In genomic region chr11:27039873-27040272, GRCh38 we compare ENCODE assay signal across 17 cellular contexts. TPM values are rescaled to one million over a fixed set of nuclear protein-coding genes. Genes with fewer than 3 reads are reported as not detected.
DNase-seq lines count a peak whose midpoint lies in the region; ATAC-seq and TF ChIP-seq lines count a peak whose summit lies in the region.
"Had no signal": no experiment of that assay in that cellular context is flagged by ENCODE, and none has a peak within 500 bp of the region (broad histone marks: within the 10 kb centered on the region; RNA-seq: fewer than 3 reads in every experiment).

No MANE protein-coding gene starts in this region.

- H3K4me3 Mint-ChIP-seq in endodermal cell: no peak overlapping the region
- H3K4me3 Mint-ChIP-seq: dendritic cell treated with granulocyte-macrophage colony-stimulating factor and Interleukin-4, amounts not matched to agents 40 ng/mL and 50 ng/mL, for 4 days; naive B cell had no signal

- no peaks in the 10 kb centered on the region for H3K9me3 ChIP-seq in AG04450 (ENCODE audit: control insufficient read depth, insufficient read depth, low read length)
- no peaks in the 10 kb centered on the region for H3K9me3 ChIP-seq in PC-9 (ENCODE audit: insufficient read depth, low read depth)
- H3K9me3 ChIP-seq in endodermal cell (ENCODE audit: control insufficient read depth, low read length): peaks cover 21% of the 10 kb centered on the region
- peaks cover 60% of the 10 kb centered on the region for H3K9me3 ChIP-seq in left ventricle myocardium inferior (replicated peaks)
- H3K9me3 ChIP-seq: adrenal gland had no signal

- POLR2A ChIA-PET in AG04450 (lab: Yijun Ruan, JAX) (no interaction called here), PC-9 (lab: Charles Lee; ENCODE audit: unreplicated experiment) (no interaction called here)

- no peak for ATAC-seq in GM19324 (IDR thresholded peaks at IDR 0.05; ENCODE audit: low FRiP score, unreplicated experiment)

- H2AFZ ChIP-seq in PC-9: no peak overlapping the region
- H2AFZ ChIP-seq: hepatocyte had no signal

- TF ChIP-seq CTCF in AG04450 (IDR thresholded peaks at IDR 0.05; ENCODE audit: low read depth, low read length): 0 out of 2 replicates have a peak, but pooled peaks have one; percentile 4
- no peak; the same call in 1 of the 2 replicates for TF ChIP-seq CTCF in PC-9 (conservative IDR thresholded peaks at IDR 0.05)
- peak; percentile 54 for TF ChIP-seq CTCF in endodermal cell (conservative IDR thresholded peaks at IDR 0.05)
- TF ChIP-seq CTCF in left ventricle myocardium inferior (IDR thresholded peaks at IDR 0.05; ENCODE audit: borderline replicate concordance): no peak

- peaks cover 9% of the 10 kb centered on the region for H3K36me3 Mint-ChIP-seq in endodermal cell (ENCODE audit: low read depth)
- H3K36me3 Mint-ChIP-seq: naive B cell had no signal

- H3K4me2 ChIP-seq in PC-9: 0 out of 2 replicates have a peak overlapping the region, but pooled peaks have one; percentile 18
- H3K4me2 ChIP-seq: hepatocyte had no signal

- H3K9me3 Mint-ChIP-seq in endodermal cell: peaks cover 35% of the 10 kb centered on the region

- intact Hi-C loops in PC-9 (cut with micrococcal nuclease; ENCODE audit: unreplicated experiment): no loop called here
- intact Hi-C loops in left ventricle myocardium inferior (cut with micrococcal nuclease): no loop called here

- BruUV-seq in PC-9 (replicated peaks; lab: Mats Ljungman, UMichigan): no TSS peak

- H3F3A ChIP-seq in PC-9 (ENCODE audit: insufficient read depth, low read depth): no peaks in the 10 kb centered on the region

- no peak overlapping the region for H3K27ac ChIP-seq in AG04450 (ENCODE audit: low read depth, low read length)
- H3K27ac ChIP-seq in PC-9: peak overlapping the region; percentile 70; the same call in 1 of the 2 replicates
- no peak overlapping the region for H3K27ac ChIP-seq in endodermal cell (ENCODE audit: low read depth, low read length)
- no peak overlapping the region for H3K27ac ChIP-seq in left ventricle myocardium inferior (replicated peaks)
- H3K27ac ChIP-seq: adrenal gland, hepatocyte, left lung had no signal

- H3K27me3 ChIP-seq in AG04450 (ENCODE audit: control insufficient read depth, insufficient read depth, low read length) (no peaks in the 10 kb centered on the region), PC-9 (ENCODE audit: insufficient read depth, low read depth) (no peaks in the 10 kb centered on the region), endodermal cell (ENCODE audit: control insufficient read depth, insufficient read depth, low read length, poor library complexity, severe bottlenecking) (no peaks in the 10 kb centered on the region), left ventricle myocardium inferior (ENCODE audit: low read depth) (no peaks in the 10 kb centered on the region)
- H3K27me3 ChIP-seq: adrenal gland, hepatocyte, left lung had no signal

- H3K36me3 ChIP-seq in PC-9 (ENCODE audit: low read depth) (no peaks in the 10 kb centered on the region), endodermal cell (ENCODE audit: control insufficient read depth, insufficient read depth, low read length) (no peaks in the 10 kb centered on the region), left ventricle myocardium inferior (no peaks in the 10 kb centered on the region)
- H3K36me3 ChIP-seq: adrenal gland, left lung had no signal

- no peaks in the 10 kb centered on the region for H3K79me2 ChIP-seq in PC-9 (ENCODE audit: low read depth)
- H3K79me2 ChIP-seq: hepatocyte had no signal

- CTCF ChIA-PET in AG04450 (lab: Charles Lee): no interaction called here
- CTCF ChIA-PET in PC-9 (lab: Charles Lee): no interaction called here

- no peak overlapping the region for H3K9ac ChIP-seq in endodermal cell (ENCODE audit: extremely low read depth, low read length, poor library complexity, severe bottlenecking)

- no peaks in the 10 kb centered on the region for H4K20me1 ChIP-seq in PC-9 (ENCODE audit: insufficient read depth)

- WGBS in endodermal cell (ENCODE audit: insufficient coverage in 1 of 2, insufficient read length in 1 of 2), 2 experiments: 70 to 75% methylated on average over 1 to 3 of the region's 3 CpGs

- peaks cover 6% of the 10 kb centered on the region for H3K27me3 Mint-ChIP-seq in endodermal cell (ENCODE audit: insufficient read depth)
- H3K27me3 Mint-ChIP-seq: dendritic cell treated with granulocyte-macrophage colony-stimulating factor and Interleukin-4, amounts not matched to agents 40 ng/mL and 50 ng/mL, for 4 days; naive B cell had no signal

- H3K4me3 ChIP-seq in AG04450 (ENCODE audit: low read depth, low read length) (no peak overlapping the region), PC-9 (no peak overlapping the region), endodermal cell (ENCODE audit: low read length) (no peak overlapping the region), left ventricle myocardium inferior (no peak overlapping the region)
- H3K4me3 ChIP-seq: adrenal gland, hepatocyte, left lung had no signal

- H3K4me1 Mint-ChIP-seq in endodermal cell: peaks cover 11% of the 10 kb centered on the region
- H3K4me1 Mint-ChIP-seq: naive B cell had no signal

- no peaks in the 10 kb centered on the region for H3K9me2 ChIP-seq in PC-9 (ENCODE audit: insufficient read depth)

- DNase-seq in AG04450 (ENCODE audit: low read depth, low spot score) (no peak), PC-9 (no peak), endodermal cell (no peak), midbrain (lab: John Stamatoyannopoulos, UW) (peak; percentile 23), HK-2 (ENCODE audit: unreplicated experiment) (no peak), left ventricle myocardium inferior (no peak)
- no peak for DNase-seq in activated CD4-positive, alpha-beta T cell treated with anti-CD3 and anti-CD28 coated beads, Interleukin-2, amount 50 U/mL, for 1 hour
- DNase-seq: activated CD4-positive, alpha-beta T cell treated with anti-CD3 and anti-CD28 coated beads, Interleukin-2, amount 50 U/mL, for 48 hours; adrenal gland; left lung; naive B cell had no signal

- no peak overlapping the region for H3K27ac Mint-ChIP-seq in endodermal cell
- H3K27ac Mint-ChIP-seq: dendritic cell treated with granulocyte-macrophage colony-stimulating factor and Interleukin-4, amounts not matched to agents 40 ng/mL and 50 ng/mL, for 4 days; naive B cell had no signal

- peaks cover 7% of the 10 kb centered on the region; the same call in 1 of the 2 replicates for H3K4me1 ChIP-seq in PC-9 (replicated peaks; ENCODE audit: insufficient read depth)
- H3K4me1 ChIP-seq in endodermal cell (ENCODE audit: control insufficient read depth, insufficient read depth, low read length): peaks cover 6% of the 10 kb centered on the region
- no peaks in the 10 kb centered on the region for H3K4me1 ChIP-seq in left ventricle myocardium inferior
- H3K4me1 ChIP-seq: adrenal gland, left lung had no signal

RNA-seq across cellular contexts. Expression of gene BBOX1, which starts 0.7 kb away (rescaled TPM):
- polyA plus RNA-seq in AG04450 (2011; rRNA removed): 0.06 and 0.07 TPM in 2 replicates
- not detected in 2 replicates for polyA minus RNA-seq in AG04450 (2011; rRNA and poly(A)+ RNA removed)
- total RNA-seq in PC-9 (2021) (not detected in 2 replicates), endodermal cell (not detected), left ventricle myocardium inferior (not detected)
- polyA plus RNA-seq in endodermal cell (2013, experiment 1 of 2): 0.28 TPM
- 0.17 TPM for polyA plus RNA-seq in endodermal cell (2013, experiment 2 of 2)
- total RNA-seq: Calu3, fibroblast of lung, HT1080 had no signal
- polyA plus RNA-seq: adrenal gland, fibroblast of lung had no signal

RNA-seq across cellular contexts. Expression of gene FIBIN, which starts 46.0 kb away (rescaled TPM):
- polyA plus RNA-seq in AG04450 (2011; rRNA removed): 44.4 and 49.0 TPM in 2 replicates
- polyA minus RNA-seq in AG04450 (2011; rRNA and poly(A)+ RNA removed): 24.1 and 26.6 TPM in 2 replicates
- total RNA-seq in PC-9 (2021) (not detected in 2 replicates), endodermal cell (not detected), left ventricle myocardium inferior (10.5 TPM)
- 3.4 TPM for polyA plus RNA-seq in endodermal cell (2013, experiment 1 of 2)
- 2.9 TPM for polyA plus RNA-seq in endodermal cell (2013, experiment 2 of 2)
- total RNA-seq: Calu3, HT1080 had no signal

Comparison
In these comparisons a context has a peak if more than half of its experiments do, and no peak if none do; other contexts are left out.
1. CTCF ChIP-seq: peak in AG04450 (single experiment) and endodermal cell (single experiment); none in PC-9 (single experiment) and left ventricle myocardium inferior (single experiment).
2. RNA of gene FIBIN, which starts 46.0 kb away (total RNA-seq): 10.5 TPM in left ventricle myocardium inferior (single experiment); not detected in endodermal cell and not detected in PC-9; every median in the first group is over 10 times any median in the second.